Comparison of ENCODE assay signal across 27 cellular contexts in the genomic region with DNA sequence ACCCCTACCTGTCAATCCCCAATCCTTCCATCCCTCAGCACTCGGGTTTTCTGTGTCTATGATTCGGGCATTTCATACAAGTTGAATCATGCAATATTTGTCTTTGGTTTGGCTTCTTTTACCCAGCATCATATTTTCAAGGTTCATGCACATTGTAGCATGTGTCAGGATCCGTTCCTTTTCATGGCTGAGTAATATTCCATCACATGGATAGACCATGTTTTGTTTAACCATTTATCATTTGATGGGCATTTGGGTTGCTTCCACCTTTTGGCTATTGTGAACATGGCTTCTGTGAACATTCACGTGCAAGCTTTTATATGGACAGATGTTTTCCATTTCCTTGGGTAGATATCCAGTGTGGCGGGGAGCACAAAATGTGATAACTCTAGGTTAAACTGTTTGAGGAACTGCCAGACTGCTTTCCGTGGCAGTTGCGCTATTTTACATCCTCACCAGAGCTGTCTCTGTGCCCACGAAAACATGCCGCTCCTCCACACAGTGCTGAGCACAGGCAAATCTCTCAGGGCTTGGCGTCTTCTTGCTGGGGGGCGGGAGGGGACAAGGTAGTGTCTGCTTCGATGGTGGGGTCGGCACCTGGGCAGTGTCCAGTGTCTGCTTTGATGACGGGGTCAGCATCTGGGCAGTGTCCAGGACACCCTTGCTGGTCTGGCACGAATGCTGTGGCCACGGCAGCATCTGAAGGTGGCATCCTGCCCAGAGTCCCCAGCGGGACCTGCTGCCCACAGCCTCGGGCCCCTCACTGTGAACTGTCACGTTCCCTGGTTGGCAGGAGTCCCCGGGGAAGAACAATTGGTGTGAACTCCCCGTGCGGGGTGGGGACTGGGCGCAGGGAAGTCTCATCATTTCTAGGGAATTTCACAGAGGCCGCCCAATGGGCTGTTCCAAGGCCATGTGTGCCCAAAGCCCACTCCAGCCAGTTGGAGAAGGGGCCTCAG. TPM values are rescaled to one million over a fixed set of nuclear protein-coding genes. Genes with fewer than 3 reads are reported as not detected.
A peak's percentile ranks its signal among the peaks of the same experiment; 100 is the strongest.
DNase-seq lines count a peak whose midpoint lies in the region; ATAC-seq, FAIRE-seq and TF ChIP-seq lines count a peak whose summit lies in the region.
"Had no signal": no experiment of that assay in that cellular context is flagged by ENCODE, and none has a peak within 500 bp of the region (broad histone marks: within the 10 kb centered on the region; RNA-seq: fewer than 3 reads in every experiment).

No MANE protein-coding gene starts in this region.

- ATAC-seq in SK-N-SH treated with all-trans-retinoic acid at 6 μM for 48 hours, result no peak; the same call in 2 of the 3 replicates
- ATAC-seq: activated CD4-positive, CD25-positive, alpha-beta regulatory T cell treated with anti-CD3 and anti-CD28 coated beads, Interleukin-2, amount 50 U/mL, for 24 hours had no signal

- H3K4me3 ChIP-seq in mesenchymal stem cell (ENCODE audit: insufficient read depth in 1 of 2, low read depth in 1 of 2, low read length in 2 of 2), result no peak overlapping the region
- H3K4me3 ChIP-seq in small intestine (ENCODE audit: low read depth in 1 of 2, low read length in 2 of 2), result no peak overlapping the region
- H3K4me3 ChIP-seq: body of pancreas, gastroesophageal sphincter had no signal

- H3K36me3 ChIP-seq in mesenchymal stem cell (ENCODE audit: control insufficient read depth in 1 of 2, insufficient read depth in 2 of 2, low read depth in 1 of 2, low read length in 2 of 2) (no peaks in the 10 kb centered on the region), small intestine (ENCODE audit: control insufficient read depth in 2 of 2, insufficient read depth in 2 of 2, low read length in 2 of 2) (no peaks in the 10 kb centered on the region)
- H3K36me3 ChIP-seq: gastroesophageal sphincter had no signal

- H4K91ac ChIP-seq in mesenchymal stem cell (ENCODE audit: low read length), result no peak overlapping the region

- H4K8ac ChIP-seq in mesenchymal stem cell (ENCODE audit: low read length), result no peak overlapping the region

- H3K18ac ChIP-seq in mesenchymal stem cell (ENCODE audit: low read depth in 1 of 2, low read length in 2 of 2), result no peak overlapping the region

- H2BK5ac ChIP-seq in mesenchymal stem cell (ENCODE audit: low read depth, low read length, poor library complexity, severe bottlenecking), result no peak overlapping the region

- H3K79me1 ChIP-seq in mesenchymal stem cell (replicated peaks; ENCODE audit: low read length, poor library complexity, severe bottlenecking), result no peaks in the 10 kb centered on the region

- no peak overlapping the region for H2BK120ac ChIP-seq in mesenchymal stem cell (ENCODE audit: low read depth, low read length)

- H3K9ac ChIP-seq in mesenchymal stem cell (ENCODE audit: low read length), result no peak overlapping the region

- H3K14ac ChIP-seq in mesenchymal stem cell (ENCODE audit: low read length in 2 of 2), result no peak overlapping the region

- H2AK5ac ChIP-seq in mesenchymal stem cell (ENCODE audit: low read length, severe bottlenecking), result no peak overlapping the region

- peak overlapping the region in 1 of 2 experiments; percentile 5 for H3K23ac ChIP-seq in mesenchymal stem cell (ENCODE audit: low read length in 2 of 2)

- H3K27ac ChIP-seq in mesenchymal stem cell (ENCODE audit: low read length, poor library complexity, severe bottlenecking) (no peak overlapping the region), small intestine (ENCODE audit: low read depth in 1 of 2, low read length in 1 of 2) (no peak overlapping the region)
- H3K27ac ChIP-seq: body of pancreas had no signal

- H3K27me3 ChIP-seq in mesenchymal stem cell (ENCODE audit: control insufficient read depth in 1 of 2, insufficient read depth in 1 of 2, low read length in 2 of 2), result peaks cover 2 to 13% of the 10 kb centered on the region in 2 experiments
- H3K27me3 ChIP-seq in small intestine (ENCODE audit: control insufficient read depth in 2 of 2, insufficient read depth in 2 of 2, low read length in 2 of 2), result peaks cover 0 to 3% of the 10 kb centered on the region in 2 donors
- H3K27me3 ChIP-seq: body of pancreas had no signal

- peak overlapping the region; percentile 65 for H2BK15ac ChIP-seq in mesenchymal stem cell (ENCODE audit: low read depth, poor library complexity, severe bottlenecking)

- H2BK12ac ChIP-seq in mesenchymal stem cell (ENCODE audit: low read length in 2 of 2), result no peak overlapping the region

- no peak overlapping the region for H3K4ac ChIP-seq in mesenchymal stem cell (ENCODE audit: low read depth in 1 of 2, low read length in 2 of 2)

- H3K4me1 ChIP-seq in mesenchymal stem cell (ENCODE audit: control insufficient read depth, insufficient read depth, low read depth, low read length), result peaks cover 5% of the 10 kb centered on the region
- H3K4me1 ChIP-seq in small intestine (ENCODE audit: control insufficient read depth in 2 of 2, insufficient read depth in 1 of 2, low read depth in 1 of 2, low read length in 1 of 2), result no peaks in the 10 kb centered on the region

- 90% methylated on average over 23 of the region's 24 CpGs for WGBS in mesenchymal stem cell
- 71 to 74% (median 74%) methylated on average over 22 to 24 of the region's 24 CpGs for WGBS in small intestine, 3 donors

- no peak for FAIRE-seq in small intestine (lab: Jason Lieb, UNC)
- FAIRE-seq: G401.6 had no signal

- H3K9me3 ChIP-seq in mesenchymal stem cell (ENCODE audit: control insufficient read depth, low read length) (no peaks in the 10 kb centered on the region), small intestine (ENCODE audit: control insufficient read depth, low read depth) (no peaks in the 10 kb centered on the region)
- H3K9me3 ChIP-seq: body of pancreas, gastroesophageal sphincter had no signal

- H2AFZ ChIP-seq in mesenchymal stem cell (ENCODE audit: low read depth, low read length), result no peak overlapping the region

- DNase-seq in A172 (ENCODE audit: low spot score) (peak; percentile 23), EH (ENCODE audit: low read depth) (peak; percentile 59), mesenchymal stem cell (no peak), NCI-H187 treated with DMSO at 0.1 percent for 48 hours (lab: John Stamatoyannopoulos, UW) (no peak), NCI-H345 (lab: John Stamatoyannopoulos, UW) (no peak), small intestine (no peak)
- DNase-seq in stimulated activated CD4-positive, alpha-beta T cell treated with anti-CD3 and anti-CD28 coated beads, Interleukin-4, amount 100 ng/mL, for 24 hours, result no peak
- DNase-seq: activated CD4-positive, alpha-beta memory T cell treated with anti-CD3 and anti-CD28 coated beads, Interleukin-2, amount 10 ng/mL, durations not matched to agents 7 days and 5 days; activated CD8-positive, alpha-beta memory T cell treated with anti-CD3 and anti-CD28 coated beads, Interleukin-2, amount 50 U/mL, for 4 hours; activated naive CD4-positive, alpha-beta T cell treated with Interleukin-2 at 50 U/mL for 16 hours; body of pancreas; effector CD4-positive, alpha-beta T cell; HFFc6; mammary epithelial cell; NCI-H1092; NCI-H1694; stimulated activated CD4-positive, alpha-beta T cell treated with anti-CD3 and anti-CD28 coated beads, Interleukin-12 subunit alpha, Interleukin-12 subunit beta, amount 100 ng/mL, for 4 hours; stimulated activated CD4-positive, alpha-beta T cell treated with anti-CD3 and anti-CD28 coated beads, Interleukin-4, amount 100 ng/mL, for 1 hour; T-helper 2 cell; trophoblast cell had no signal

- H3K4me2 ChIP-seq in mesenchymal stem cell (ENCODE audit: low read length, poor library complexity, severe bottlenecking), result no peak overlapping the region

TF ChIP-seq in SK-N-SH treated with all-trans-retinoic acid at 6 μM for 48 hours, 23 proteins besides CTCF, POLR2A, EP300 and RAD21:
- TF ChIP-seq TOX (CRISPR knock-in tag; IDR thresholded peaks at IDR 0.05; ENCODE audit: borderline replicate concordance) (no peak), ZNF8 (CRISPR knock-in tag; IDR thresholded peaks at IDR 0.05) (peak; percentile 65; the same call in 1 of the 2 replicates)

RNA-seq across cellular contexts. Expression of a gene that starts 32.4 kb away (rescaled TPM):
- total RNA-seq in A172 (2014; rRNA removed; shearing (Covaris generic)), result 9.1 and 12.0 TPM in 2 replicates
- 0.03 TPM for polyA plus RNA-seq in mesenchymal stem cell (2013, experiment 1 of 2)
- polyA plus RNA-seq in mesenchymal stem cell (2013, experiment 2 of 2), result not detected
- 1 to 10 TPM in 1 of 3 donors, not detected in 2; 2.4 TPM for polyA plus RNA-seq in small intestine
- total RNA-seq: activated CD4-positive, alpha-beta memory T cell treated with anti-CD3 and anti-CD28 coated beads, Interleukin-2, amount 10 ng/mL, durations not matched to agents 7 days and 5 days; body of pancreas; fibroblast of lung; HFFc6; mammary epithelial cell; OCI-LY7 had no signal
- polyA plus RNA-seq: BJ, mammary epithelial cell had no signal

Comparison
In these comparisons a context has a peak if more than half of its experiments do, and no peak if none do; other contexts are left out.
1. DNase-seq: peak in A172 (single experiment) and EH (single experiment); none in mesenchymal stem cell (single experiment), NCI-H187 treated with DMSO at 0.1 percent for 48 hours (single experiment), stimulated activated CD4-positive, alpha-beta T cell treated with anti-CD3 and anti-CD28 coated beads, Interleukin-4, amount 100 ng/mL, for 24 hours (single experiment), NCI-H345 (single experiment) and small intestine (single experiment).